Comparison of ENCODE assay signal across 12 cellular contexts in the genomic region with DNA sequence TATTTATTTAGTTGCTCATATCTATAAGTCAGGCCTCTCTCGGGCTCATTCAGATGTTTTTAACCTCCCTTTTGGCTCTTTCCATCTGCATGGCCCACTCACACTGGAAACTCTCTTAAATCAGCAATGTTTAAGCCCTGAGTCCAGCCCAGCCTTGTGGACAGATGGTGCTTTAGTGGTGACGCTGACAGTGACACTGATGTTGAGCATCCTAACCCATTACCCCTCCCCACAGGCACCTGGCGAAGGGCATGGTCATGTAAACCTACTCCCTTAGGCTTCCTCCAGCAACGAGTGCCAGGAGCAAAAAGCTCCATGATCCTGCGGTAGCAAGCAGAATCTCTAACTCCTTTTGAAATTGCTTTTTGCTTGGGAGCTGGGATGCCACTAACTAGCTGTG.
DNase-seq lines count a peak whose midpoint lies in the region; TF ChIP-seq lines count a peak whose summit lies in the region.
"Had no signal": no experiment of that assay in that cellular context is flagged by ENCODE, and none has a peak within 500 bp of the region (broad histone marks: within the 10 kb centered on the region; RNA-seq: fewer than 3 reads in every experiment).

No MANE protein-coding gene starts in this region.

- H3K14ac ChIP-seq in H9 (ENCODE audit: insufficient read depth, low read length) = no peak overlapping the region

- no peak overlapping the region for H3K56ac ChIP-seq in H9 (ENCODE audit: insufficient read length, low read depth, low read length)

- no peaks in the 10 kb centered on the region for H4K20me1 ChIP-seq in H9 (ENCODE audit: control insufficient read depth, insufficient read depth, insufficient read length)

- H3K18ac ChIP-seq in H9 (ENCODE audit: insufficient read length, low read depth, low read length) = no peak overlapping the region

- no peak overlapping the region for H2BK5ac ChIP-seq in H9 (ENCODE audit: insufficient read length, low read length)

- H3K36me3 Mint-ChIP-seq in H9 (ENCODE audit: insufficient read depth in 1 of 3, low read depth in 3 of 3) (peaks cover 5 to 7% (median 6%) of the 10 kb centered on the region in 3 experiments; a peak in 6 of 7 replicates), glutamatergic neuron (ENCODE audit: unreplicated experiment) (peaks cover 3% of the 10 kb centered on the region)
- H3K36me3 Mint-ChIP-seq: CD4-positive, alpha-beta memory T cell had no signal

- no peaks in the 10 kb centered on the region for H3K79me1 ChIP-seq in H9 (ENCODE audit: insufficient read depth, low read depth, low read length, poor library complexity, severe bottlenecking)

- H3K9me3 Mint-ChIP-seq in H9 = peaks cover 56 to 83% of the 10 kb centered on the region in 2 experiments
- peaks cover 7% of the 10 kb centered on the region for H3K9me3 Mint-ChIP-seq in glutamatergic neuron (ENCODE audit: unreplicated experiment)

- no peak overlapping the region for H3K4ac ChIP-seq in H9 (ENCODE audit: low read depth, low read length)

- no peak overlapping the region for H4K8ac ChIP-seq in H9 (replicated peaks; ENCODE audit: insufficient read length, low read depth, low read length)

- no peak overlapping the region for H3K4me3 Mint-ChIP-seq in H9
- H3K4me3 Mint-ChIP-seq in glutamatergic neuron (ENCODE audit: unreplicated experiment) = peak overlapping the region; percentile 46
- H3K4me3 Mint-ChIP-seq: B cell; CD4-positive, alpha-beta memory T cell had no signal

- no peak overlapping the region for H2BK15ac ChIP-seq in H9 (ENCODE audit: low read depth, low read length)

- no peak overlapping the region for H2AK5ac ChIP-seq in H9 (ENCODE audit: insufficient read length, low read length)

- H3K4me2 ChIP-seq in H9 (ENCODE audit: insufficient read depth, insufficient read length, low read length) = no peak overlapping the region

- H3K9me3 ChIP-seq in H9 (ENCODE audit: control insufficient read depth, low read depth, low read length) (no peaks in the 10 kb centered on the region), WERI-Rb-1 (ENCODE audit: severe bottlenecking) (peaks cover 5% of the 10 kb centered on the region)

- peaks cover 2% of the 10 kb centered on the region for H3K4me1 ChIP-seq in H9 (ENCODE audit: insufficient read depth, low read length)

- no CpG with 5 or more reads among the region's 5 CpGs for WGBS in H9 (ENCODE audit: extremely low coverage, insufficient read length, low lambda C conversion rate)

- H4K91ac ChIP-seq in H9 (ENCODE audit: insufficient read length, low read depth, low read length) = no peak overlapping the region

- no peak overlapping the region for H3K23ac ChIP-seq in H9 (ENCODE audit: insufficient read length, low read depth, low read length)

- H3K27ac ChIP-seq in H9 (ENCODE audit: insufficient read length, low read depth, low read length) = no peak overlapping the region
- peak overlapping the region; percentile 96 for H3K27ac ChIP-seq in WERI-Rb-1

- no peak overlapping the region for H3T11ph ChIP-seq in H9 (ENCODE audit: low read length)

- H3K4me1 Mint-ChIP-seq in H9 (peaks cover 4 to 5% of the 10 kb centered on the region in 2 experiments; a peak in 3 of 4 replicates), glutamatergic neuron (ENCODE audit: low read depth, unreplicated experiment) (peaks cover 20% of the 10 kb centered on the region)
- H3K4me1 Mint-ChIP-seq: B cell; CD4-positive, alpha-beta memory T cell had no signal

- H3K4me3 ChIP-seq in WERI-Rb-1 (ENCODE audit: low read depth, low read length) = no peak overlapping the region

- H3K23me2 ChIP-seq in H9 (ENCODE audit: insufficient read length, low read depth, low read length, poor library complexity, severe bottlenecking) = no peaks in the 10 kb centered on the region

- H3K27me3 ChIP-seq in H9 (ENCODE audit: insufficient read depth, low read length) = no peaks in the 10 kb centered on the region
- no peaks in the 10 kb centered on the region for H3K27me3 ChIP-seq in WERI-Rb-1 (ENCODE audit: insufficient read depth, low read depth, severe bottlenecking)

- no peak overlapping the region for H2BK12ac ChIP-seq in H9 (ENCODE audit: insufficient read length, low read depth, low read length)

- no peak overlapping the region for H4K5ac ChIP-seq in H9 (ENCODE audit: insufficient read length, low read depth, low read length)

- H3K27me3 Mint-ChIP-seq in H9 (ENCODE audit: low read depth) (peaks cover 3% of the 10 kb centered on the region), glutamatergic neuron (ENCODE audit: unreplicated experiment) (peaks cover 4% of the 10 kb centered on the region)
- H3K27me3 Mint-ChIP-seq: B cell; CD4-positive, alpha-beta memory T cell had no signal

- no peaks in the 10 kb centered on the region for H3K36me3 ChIP-seq in WERI-Rb-1

- no peak overlapping the region for H2AFZ ChIP-seq in H9 (ENCODE audit: low read length)

- H3K79me2 ChIP-seq in H9 (ENCODE audit: insufficient read depth, low read length) = no peaks in the 10 kb centered on the region

- no peak overlapping the region for H2BK20ac ChIP-seq in H9 (ENCODE audit: low read depth, low read length, poor library complexity, severe bottlenecking)

- TF ChIP-seq CTCF in H9 (conservative IDR thresholded peaks at IDR 0.05) (no peak), WERI-Rb-1 (IDR thresholded peaks at IDR 0.05; ENCODE audit: low read depth, low read length) (no peak), glutamatergic neuron (IDR thresholded peaks at IDR 0.05; ENCODE audit: partially characterized antibody, unreplicated experiment) (no peak)

- no peak overlapping the region for H2BK120ac ChIP-seq in H9 (ENCODE audit: low read depth, low read length, poor library complexity, severe bottlenecking)

- no peak overlapping the region for H3K9ac ChIP-seq in H9 (ENCODE audit: extremely low read depth, insufficient read length, low read length)

- H3K27ac Mint-ChIP-seq in H9 (no peak overlapping the region), glutamatergic neuron (ENCODE audit: unreplicated experiment) (peak overlapping the region; percentile 85)
- H3K27ac Mint-ChIP-seq: B cell; CD4-positive, alpha-beta memory T cell had no signal

- peak; percentile 5 for DNase-seq in H9
- DNase-seq in NCI-H524 treated with DMSO at 0.1 percent for 48 hours (lab: John Stamatoyannopoulos, UW) = peak; percentile 63
- peak; percentile 93 for DNase-seq in WERI-Rb-1
- DNase-seq in glutamatergic neuron = no peak
- DNase-seq in pons (ENCODE audit: low spot score) = no peak
- DNase-seq in CD1c-positive myeloid dendritic cell (ENCODE audit: extremely low spot score) = no peak
- DNase-seq in NCI-H1105 (lab: John Stamatoyannopoulos, UW) = no peak
- DNase-seq: C1 segment of cervical spinal cord; CD4-positive, alpha-beta memory T cell; DND-41; GF-D8 had no signal

Comparison
In these comparisons a context has a peak if more than half of its experiments do, and no peak if none do; other contexts are left out.
1. DNase-seq: peak in H9 (single experiment), NCI-H524 treated with DMSO at 0.1 percent for 48 hours (single experiment) and WERI-Rb-1 (single experiment); none in glutamatergic neuron (single experiment), pons (single experiment), CD1c-positive myeloid dendritic cell (single experiment) and NCI-H1105 (single experiment).